21 cellular contexts compared by ENCODE assay signal in the genomic region with DNA sequence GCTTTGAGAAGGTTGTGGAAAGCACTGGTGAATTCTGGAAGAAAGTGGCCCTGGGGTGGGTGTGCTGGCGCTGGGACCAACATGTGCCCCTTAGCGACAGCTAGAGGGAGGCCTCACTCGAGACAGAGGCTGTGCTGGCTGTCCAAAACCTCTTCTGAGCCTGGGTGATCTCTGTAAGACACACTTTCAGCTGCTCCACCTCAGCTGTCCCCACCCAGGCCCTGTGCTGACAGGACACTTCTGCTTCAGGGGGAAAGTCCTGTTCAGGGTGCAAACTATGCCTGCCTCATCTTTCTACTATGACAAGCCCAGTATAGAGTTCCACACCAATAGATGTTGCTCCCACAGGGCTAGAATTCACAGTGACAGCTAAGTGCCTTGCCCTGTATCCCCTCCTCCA.
DNase-seq lines count a peak whose midpoint lies in the region; ATAC-seq and TF ChIP-seq lines count a peak whose summit lies in the region.
"Had no signal": no experiment of that assay in that cellular context is flagged by ENCODE, and none has a peak within 500 bp of the region (broad histone marks: within the 10 kb centered on the region; RNA-seq: fewer than 3 reads in every experiment).

No MANE protein-coding gene starts in this region.

- DNase-seq in WTC11 (ENCODE audit: low spot score) (no peak), iPS-NIHi7 (ENCODE audit: extremely low spot score) (peak; percentile 19), A172 (ENCODE audit: low spot score) (no peak), DMS114 treated with DMSO at 0.1 percent for 48 hours (lab: John Stamatoyannopoulos, UW; ENCODE audit: unreplicated experiment) (no peak)
- DNase-seq in stimulated activated effector memory CD8-positive, alpha-beta T cell treated with anti-CD3 and anti-CD28 coated beads, Interleukin-12 subunit alpha, Interleukin-12 subunit beta, amount 100 ng/mL, for 72 hours (ENCODE audit: low spot score in 2 of 2) = no peak
- DNase-seq: 8988T; AML-193; Caco-2; Calu3; CD4-positive, alpha-beta T cell; CD8-positive, alpha-beta T cell; DMS153; DMS53; DMS79; DND-41; EL; GDM1 had no signal

- no peak for TF ChIP-seq CTCF in WTC11 (IDR thresholded peaks at IDR 0.05)

- no peak overlapping the region for H3K4me3 Mint-ChIP-seq in WTC11
- no peak overlapping the region for H3K4me3 Mint-ChIP-seq in stimulated activated effector memory CD8-positive, alpha-beta T cell treated with anti-CD3 and anti-CD28 coated beads, Interleukin-12 subunit alpha, Interleukin-12 subunit beta, amount 100 ng/mL, for 72 hours
- H3K4me3 Mint-ChIP-seq: B cell; CD4-positive, alpha-beta T cell; CD8-positive, alpha-beta T cell had no signal

- H3K36me3 Mint-ChIP-seq in WTC11 = peaks cover 2% of the 10 kb centered on the region; the same call in 1 of the 2 replicates
- no peaks in the 10 kb centered on the region for H3K36me3 Mint-ChIP-seq in stimulated activated effector memory CD8-positive, alpha-beta T cell treated with anti-CD3 and anti-CD28 coated beads, Interleukin-12 subunit alpha, Interleukin-12 subunit beta, amount 100 ng/mL, for 72 hours
- H3K36me3 Mint-ChIP-seq: CD8-positive, alpha-beta T cell had no signal

- ATAC-seq in WTC11 (0 out of 2 replicates have a peak, but pooled peaks have one; percentile 22), GM21526 (IDR thresholded peaks at IDR 0.05; ENCODE audit: low FRiP score, unreplicated experiment) (no peak)
- ATAC-seq in stimulated activated effector memory CD8-positive, alpha-beta T cell treated with anti-CD3 and anti-CD28 coated beads, Interleukin-12 subunit alpha, Interleukin-12 subunit beta, amount 100 ng/mL, for 72 hours = peak; percentile 19
- ATAC-seq: A549; CD8-positive, alpha-beta T cell; GM12878 had no signal

- H3K27me3 Mint-ChIP-seq in WTC11 (ENCODE audit: low read depth) = peaks cover 24% of the 10 kb centered on the region

- H3K4me1 Mint-ChIP-seq in WTC11 = no peaks in the 10 kb centered on the region
- H3K4me1 Mint-ChIP-seq in stimulated activated effector memory CD8-positive, alpha-beta T cell treated with anti-CD3 and anti-CD28 coated beads, Interleukin-12 subunit alpha, Interleukin-12 subunit beta, amount 100 ng/mL, for 72 hours = no peaks in the 10 kb centered on the region
- H3K4me1 Mint-ChIP-seq: B cell had no signal

- CTCF ChIA-PET in WTC11 (lab: Charles Lee) = interaction anchor here (0.9 kb wide), 1 partner anchor 18 kb away, joined by 3 read pairs; no protein-coding TSS in a partner anchor

- no peak overlapping the region for H3K27ac Mint-ChIP-seq in WTC11
- no peak overlapping the region for H3K27ac Mint-ChIP-seq in stimulated activated effector memory CD8-positive, alpha-beta T cell treated with anti-CD3 and anti-CD28 coated beads, Interleukin-12 subunit alpha, Interleukin-12 subunit beta, amount 100 ng/mL, for 72 hours
- H3K27ac Mint-ChIP-seq: B cell; CD4-positive, alpha-beta T cell; CD8-positive, alpha-beta T cell had no signal

- POLR2A ChIA-PET in WTC11 (lab: Charles Lee) = no interaction called here

- H3K9me3 Mint-ChIP-seq in WTC11 = peaks cover 12% of the 10 kb centered on the region
- H3K9me3 Mint-ChIP-seq in stimulated activated effector memory CD8-positive, alpha-beta T cell treated with anti-CD3 and anti-CD28 coated beads, Interleukin-12 subunit alpha, Interleukin-12 subunit beta, amount 100 ng/mL, for 72 hours = peaks cover 6% of the 10 kb centered on the region

TF ChIP-seq in WTC11, 78 proteins besides CTCF, POLR2A, EP300 and RAD21 (continues in another document):
- TF ChIP-seq, protein P1, sequence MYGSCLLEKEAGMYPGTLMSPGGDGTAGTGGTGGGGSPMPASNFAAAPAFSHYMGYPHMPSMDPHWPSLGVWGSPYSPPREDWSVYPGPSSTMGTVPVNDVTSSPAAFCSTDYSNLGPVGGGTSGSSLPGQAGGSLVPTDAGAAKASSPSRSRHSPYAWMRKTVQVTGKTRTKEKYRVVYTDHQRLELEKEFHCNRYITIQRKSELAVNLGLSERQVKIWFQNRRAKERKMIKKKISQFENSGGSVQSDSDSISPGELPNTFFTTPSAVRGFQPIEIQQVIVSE (CRISPR knock-in tag; IDR thresholded peaks at IDR 0.05; ENCODE audit: borderline replicate concordance) = no peak
- TF ChIP-seq USF1 (CRISPR knock-in tag; IDR thresholded peaks at IDR 0.05) = no peak
- no peak for TF ChIP-seq ZNF512 (CRISPR knock-in tag; IDR thresholded peaks at IDR 0.05; ENCODE audit: borderline replicate concordance)
- no peak for TF ChIP-seq PREB (CRISPR knock-in tag; IDR thresholded peaks at IDR 0.05; ENCODE audit: borderline replicate concordance)
- no peak for TF ChIP-seq CREM (CRISPR knock-in tag; IDR thresholded peaks at IDR 0.05)
- no peak for TF ChIP-seq PRDM15 (CRISPR knock-in tag; IDR thresholded peaks at IDR 0.05)
- TF ChIP-seq ZNF425 (CRISPR knock-in tag; conservative IDR thresholded peaks at IDR 0.05) = no peak
- TF ChIP-seq ZNF121 (CRISPR knock-in tag; IDR thresholded peaks at IDR 0.05) = no peak
- TF ChIP-seq GRHL2 (CRISPR knock-in tag; IDR thresholded peaks at IDR 0.05; ENCODE audit: insufficient replicate concordance, severe bottlenecking) = no peak
- no peak for TF ChIP-seq ETV6 (CRISPR knock-in tag; IDR thresholded peaks at IDR 0.05)
- no peak for TF ChIP-seq KAT7 (CRISPR knock-in tag; IDR thresholded peaks at IDR 0.05; ENCODE audit: borderline replicate concordance)
